27 cellular contexts compared by ENCODE assay signal in genomic region chr1:85656948-85657347, GRCh38. TPM values are rescaled to one million over a fixed set of nuclear protein-coding genes. Genes with fewer than 3 reads are reported as not detected.
DNase-seq lines count a peak whose midpoint lies in the region; ATAC-seq, FAIRE-seq and TF ChIP-seq lines count a peak whose summit lies in the region.
"Had no signal": no experiment of that assay in that cellular context is flagged by ENCODE, and none has a peak within 500 bp of the region (broad histone marks: within the 10 kb centered on the region; RNA-seq: fewer than 3 reads in every experiment).

No MANE protein-coding gene starts in this region.

- H3K27ac Mint-ChIP-seq in CD8-positive, alpha-beta memory T cell = peak overlapping the region in 1 of 8 donors; percentile 50

- in situ Hi-C loops in Panc1 (cut with HindIII; ENCODE audit: low pct_unique_long_range_greater_than_20kb, low sequenced_read_pairs) = no loop called here

- WGBS in testis, 2 donors = 91 to 100% methylated on average over 1 of the region's 1 CpG

- DNase-seq in HCEC 1CT (peak; percentile 29), Panc1 (ENCODE audit: low read depth, low spot score) (no peak), bronchial epithelial cell (ENCODE audit: low read depth) (peak; percentile 76), testis (no peak), kidney tubule cell (ENCODE audit: low spot score) (no peak), NCI-H187 treated with DMSO at 0.1 percent for 48 hours (lab: John Stamatoyannopoulos, UW) (no peak)
- no peak for DNase-seq in CD8-positive, alpha-beta memory T cell
- DNase-seq: ACHN, BE2C, DMS153, DND-41, GM23248, H7, KG1, NCI-H1048, NCI-H1417 treated with DMSO at 0.1 percent for 48 hours, NCI-H1694 treated with DMSO at 0.1 percent for 48 hours, NCI-H2081 treated with DMSO at 0.1 percent for 48 hours, NCI-H2171, NCI-H226, NCI-H510A, NCI-H69, T-cell had no signal

- CTCF ChIA-PET in Panc1 (lab: Charles Lee) = no interaction called here
- CTCF ChIA-PET in CD8-positive, alpha-beta memory T cell (lab: Charles Lee) = no interaction called here

- H3K4me1 Mint-ChIP-seq in CD8-positive, alpha-beta memory T cell = peaks cover 0 to 9% (median 0%) of the 10 kb centered on the region in 3 donors
- H3K4me1 Mint-ChIP-seq: CD14-positive monocyte, T-cell had no signal

- TF ChIP-seq CTCF in Panc1 (IDR thresholded peaks at IDR 0.05) (no peak), bronchial epithelial cell (IDR thresholded peaks at IDR 0.05; ENCODE audit: insufficient read depth, low read length, severe bottlenecking) (no peak), testis (IDR thresholded peaks at IDR 0.05) (no peak)

- POLR2A ChIA-PET in Panc1 (lab: Charles Lee) = no interaction called here
- POLR2A ChIA-PET in CD8-positive, alpha-beta memory T cell (lab: Charles Lee) = no interaction called here

- H3K9me3 Mint-ChIP-seq in CD8-positive, alpha-beta memory T cell = peaks cover 0 to 2% (median 0%) of the 10 kb centered on the region in 5 donors
- H3K9me3 Mint-ChIP-seq: T-cell had no signal

- no peak for ATAC-seq in Panc1
- ATAC-seq: Right ventricle myocardium inferior, T-cell had no signal

- FAIRE-seq in bronchial epithelial cell (lab: Jason Lieb, UNC) = no peak
- FAIRE-seq: GM18507, RCC 7860 had no signal

- BruUV-seq in Panc1 (replicated peaks; lab: Mats Ljungman, UMichigan) = no TSS peak

- H3K27ac ChIP-seq in Panc1 (ENCODE audit: low read length) (peak overlapping the region; percentile 74; the same call in 1 of the 2 replicates), testis (no peak overlapping the region)
- no peak overlapping the region for H3K27ac ChIP-seq in CD8-positive, alpha-beta memory T cell (ENCODE audit: low read depth, low read length)
- H3K27ac ChIP-seq: GM23248 had no signal

- no peaks in the 10 kb centered on the region for H3K9me3 ChIP-seq in Panc1 (ENCODE audit: control insufficient read depth, insufficient read depth, low read depth, low read length)
- no peaks in the 10 kb centered on the region for H3K9me3 ChIP-seq in testis
- H3K9me3 ChIP-seq in CD8-positive, alpha-beta memory T cell (ENCODE audit: low read length) = no peaks in the 10 kb centered on the region
- H3K9me3 ChIP-seq: BE2C had no signal

- no peak overlapping the region for H3K4me3 Mint-ChIP-seq in CD8-positive, alpha-beta memory T cell
- H3K4me3 Mint-ChIP-seq: CD14-positive monocyte, T-cell had no signal

- H3K27me3 Mint-ChIP-seq in CD8-positive, alpha-beta memory T cell = no peaks in the 10 kb centered on the region
- H3K27me3 Mint-ChIP-seq: T-cell had no signal

- TF ChIP-seq POLR2A in testis (IDR thresholded peaks at IDR 0.05) = no peak

- H3K27me3 ChIP-seq in Panc1 (ENCODE audit: control insufficient read depth, insufficient read depth, low read length) (no peaks in the 10 kb centered on the region), bronchial epithelial cell (ENCODE audit: control insufficient read depth, insufficient read depth, low read length) (no peaks in the 10 kb centered on the region), testis (no peaks in the 10 kb centered on the region)
- no peaks in the 10 kb centered on the region for H3K27me3 ChIP-seq in CD8-positive, alpha-beta memory T cell (ENCODE audit: insufficient read depth, low read length, poor library complexity, severe bottlenecking)
- H3K27me3 ChIP-seq: BE2C had no signal

- peaks cover 24 to 66% (median 36%) of the 10 kb centered on the region in 3 donors for H3K36me3 Mint-ChIP-seq in CD8-positive, alpha-beta memory T cell

- intact Hi-C loops in Panc1 (cut with micrococcal nuclease; ENCODE audit: unreplicated experiment) (loop anchor here (2.0 kb wide), 1 partner anchor 32 kb away; no protein-coding TSS in a partner anchor), testis (cut with DNase I; ENCODE audit: low total_unique reads) (no loop called here)

- H3K4me3 ChIP-seq in Panc1 (ENCODE audit: low read depth in 2 of 2, low read length in 2 of 2) (no peak overlapping the region), bronchial epithelial cell (ENCODE audit: low read depth, low read length) (no peak overlapping the region), testis (no peak overlapping the region)
- H3K4me3 ChIP-seq in CD8-positive, alpha-beta memory T cell (ENCODE audit: low read length) = no peak overlapping the region
- H3K4me3 ChIP-seq: GM23248 had no signal

- H3K36me3 ChIP-seq in Panc1 (ENCODE audit: control insufficient read depth, insufficient read depth, low read length) = peaks cover 37% of the 10 kb centered on the region
- H3K36me3 ChIP-seq in bronchial epithelial cell (ENCODE audit: control insufficient read depth, insufficient read depth, low read length) = peaks cover 4% of the 10 kb centered on the region
- no peaks in the 10 kb centered on the region for H3K36me3 ChIP-seq in testis (ENCODE audit: low read depth, missing control alignments)
- peaks cover 19% of the 10 kb centered on the region for H3K36me3 ChIP-seq in CD8-positive, alpha-beta memory T cell (ENCODE audit: insufficient read depth, low read length)
- H3K36me3 ChIP-seq: BE2C had no signal

- peaks cover 46% of the 10 kb centered on the region for H3K4me1 ChIP-seq in Panc1 (ENCODE audit: control insufficient read depth, insufficient read depth, low read length)
- no peaks in the 10 kb centered on the region for H3K4me1 ChIP-seq in testis
- no peaks in the 10 kb centered on the region for H3K4me1 ChIP-seq in CD8-positive, alpha-beta memory T cell (ENCODE audit: insufficient read depth, low read length)
- H3K4me1 ChIP-seq: BE2C had no signal

RNA-seq across cellular contexts. Expression of gene ZNHIT6, which starts 51.3 kb away (rescaled TPM):
- total RNA-seq in Panc1 (2021; ENCODE audit: unreplicated experiment) (56.2 TPM), bronchial epithelial cell (6.1 and 8.2 TPM in 2 replicates), testis (10 to 100 TPM; 11.3 to 14.5 TPM)
- 38.7 TPM for polyA plus RNA-seq in Panc1 (2012; ENCODE audit: insufficient read length)
- polyA plus RNA-seq in testis (ENCODE audit: insufficient read depth, low read depth, low replicate concordance) = 10.1 TPM
- 10 to 100 TPM; 35.5 to 37.5 TPM for total RNA-seq in CD8-positive, alpha-beta memory T cell
- polyA plus RNA-seq in CD8-positive, alpha-beta memory T cell = 17.5 TPM

Comparison
In these comparisons a context has a peak if more than half of its experiments do, and no peak if none do; other contexts are left out.
1. DNase-seq: peak in HCEC 1CT (single experiment) and bronchial epithelial cell (single experiment); none in Panc1 (single experiment), testis (single experiment), CD8-positive, alpha-beta memory T cell (0 of 5), kidney tubule cell (single experiment) and NCI-H187 treated with DMSO at 0.1 percent for 48 hours (single experiment).